29 cellular contexts compared by ENCODE assay signal in genomic region chrX:37420756-37421155, GRCh38.
"Had no signal": no experiment of that assay in that cellular context is flagged by ENCODE, and none has a peak within 500 bp of the region (broad histone marks: within the 10 kb centered on the region; RNA-seq: fewer than 3 reads in every experiment).

No MANE protein-coding gene starts in this region.

- H3K36me3 ChIP-seq: left lung, lower lobe of right lung, right atrium auricular region, right lobe of liver, stomach, thoracic aorta, tibial artery, upper lobe of right lung had no signal

- H3K27me3 Mint-ChIP-seq: naive thymus-derived CD8-positive, alpha-beta T cell; stimulated activated naive B cell treated with anti-CD40 and anti-IgM and Interleukin-4, amounts not matched to agents 10 μg/mL and 1 μg/mL and 100 μg/mL, for 72 hours had no signal

- H3K9me3 ChIP-seq: left lung, lower lobe of right lung, psoas muscle, right atrium auricular region, right lobe of liver, stomach, thoracic aorta, tibial artery, upper lobe of right lung had no signal

- H3K27ac ChIP-seq: left lung, lower lobe of right lung, parathyroid adenoma, right atrium auricular region, right lobe of liver, skin epidermis, stomach, thoracic aorta, tibial artery, upper lobe of right lung had no signal

- H3K4me1 Mint-ChIP-seq: mesothelial cell of epicardium; naive thymus-derived CD8-positive, alpha-beta T cell; neural crest cell; stimulated activated naive B cell treated with anti-CD40 and anti-IgM and Interleukin-4, amounts not matched to agents 10 μg/mL and 1 μg/mL and 100 μg/mL, for 72 hours had no signal

- H3K36me3 Mint-ChIP-seq: mesothelial cell of epicardium; naive thymus-derived CD8-positive, alpha-beta T cell; stimulated activated naive B cell treated with anti-CD40 and anti-IgM and Interleukin-4, amounts not matched to agents 10 μg/mL and 1 μg/mL and 100 μg/mL, for 72 hours had no signal

- ATAC-seq: left cardiac atrium; left lung; lower lobe of right lung; naive thymus-derived CD8-positive, alpha-beta T cell; psoas muscle; right lobe of liver; stimulated activated naive B cell treated with anti-CD40 and anti-IgM and Interleukin-4, amounts not matched to agents 10 μg/mL and 1 μg/mL and 100 μg/mL, for 72 hours; stimulated activated naive CD8-positive, alpha-beta T cell treated with anti-CD3 and anti-CD28 coated beads, Interleukin-15, Interleukin-2, amounts not matched to agents 100 U/mL and 50 U/mL, for 24 hours; upper lobe of right lung had no signal

- DNase-seq: hippocampal formation; kidney glomerular epithelial cell; left cardiac atrium; left lung; lower lobe of right lung; mesendoderm; naive thymus-derived CD8-positive, alpha-beta T cell; nucleus accumbens; psoas muscle; right lobe of liver; stimulated activated CD4-positive, alpha-beta T cell treated with anti-CD3 and anti-CD28 coated beads, Interleukin-12 subunit alpha, Interleukin-12 subunit beta, amount 100 ng/mL, for 4 hours; stimulated activated CD4-positive, alpha-beta T cell treated with anti-CD3 and anti-CD28 coated beads, Interleukin-15, amount 100 ng/mL, for 24 hours; stimulated activated CD4-positive, alpha-beta T cell treated with anti-CD3 and anti-CD28 coated beads, Interleukin-2, amount 100 ng/mL, for 24 hours; stimulated activated CD4-positive, alpha-beta T cell treated with anti-CD3 and anti-CD28 coated beads, Interleukin-4, amount 100 ng/mL, for 1 hour; stimulated activated naive B cell treated with anti-CD40 and anti-IgM and Interleukin-4, amounts not matched to agents 10 μg/mL and 1 μg/mL and 100 μg/mL, for 72 hours; stimulated activated naive CD8-positive, alpha-beta T cell treated with anti-CD3 and anti-CD28 coated beads, Interleukin-15, Interleukin-2, amounts not matched to agents 100 U/mL and 50 U/mL, for 24 hours; stomach; tibial artery; trophoblast cell; upper lobe of right lung had no signal

- FAIRE-seq: keratinocyte, urothelium cell line had no signal

- H3K4me3 ChIP-seq: left lung, lower lobe of right lung, psoas muscle, right atrium auricular region, right lobe of liver, skin epidermis, stomach, thoracic aorta, tibial artery, upper lobe of right lung had no signal

- H3K27ac Mint-ChIP-seq: mesothelial cell of epicardium; naive thymus-derived CD8-positive, alpha-beta T cell; nephron; stimulated activated naive B cell treated with anti-CD40 and anti-IgM and Interleukin-4, amounts not matched to agents 10 μg/mL and 1 μg/mL and 100 μg/mL, for 72 hours had no signal

- H3K4me1 ChIP-seq: left lung, lower lobe of right lung, parathyroid adenoma, right atrium auricular region, right lobe of liver, stomach, tibial artery, upper lobe of right lung had no signal

- H3K4me3 Mint-ChIP-seq: mesothelial cell of epicardium; naive thymus-derived CD8-positive, alpha-beta T cell; nephron; neural crest cell; stimulated activated naive B cell treated with anti-CD40 and anti-IgM and Interleukin-4, amounts not matched to agents 10 μg/mL and 1 μg/mL and 100 μg/mL, for 72 hours had no signal

- H3K27me3 ChIP-seq: left lung, right atrium auricular region, stomach, tibial artery, upper lobe of right lung had no signal
